In the genomic region with DNA sequence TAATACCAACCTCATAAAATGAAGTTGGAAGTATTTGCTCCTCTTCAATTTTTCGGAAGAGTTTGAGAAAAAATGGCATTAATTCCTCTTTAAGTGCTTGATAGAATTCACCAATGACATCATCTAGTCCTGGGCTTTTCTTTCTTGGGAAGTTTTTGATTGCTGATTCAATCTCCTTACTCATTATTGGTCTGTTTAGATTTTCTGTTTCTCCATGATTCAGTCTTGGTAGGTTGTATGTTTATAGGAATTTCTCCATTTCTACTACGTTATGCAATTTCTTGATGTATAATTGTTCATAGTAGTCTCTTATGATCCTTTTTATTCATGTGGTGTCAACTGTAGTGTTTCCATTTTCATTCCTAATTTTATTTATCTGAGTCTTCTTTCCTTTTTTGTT, we compare ENCODE assay signal across 20 cellular contexts.
DNase-seq lines count a peak whose midpoint lies in the region; ATAC-seq, FAIRE-seq and TF ChIP-seq lines count a peak whose summit lies in the region.
"Had no signal": no experiment of that assay in that cellular context is flagged by ENCODE, and none has a peak within 500 bp of the region (broad histone marks: within the 10 kb centered on the region; RNA-seq: fewer than 3 reads in every experiment).

No MANE protein-coding gene starts in this region.

- H3K9me3 ChIP-seq in PC-3 (ENCODE audit: low read length): 0 out of 2 replicates have a peak, but pooled peaks cover 4% of the 10 kb centered on the region
- no peaks in the 10 kb centered on the region for H3K9me3 ChIP-seq in endothelial cell of umbilical vein (replicated peaks; ENCODE audit: control insufficient read depth, insufficient read depth, low read length)
- H3K9me3 ChIP-seq in mesenchymal stem cell (ENCODE audit: control insufficient read depth, low read length): peaks cover 2% of the 10 kb centered on the region
- H3K9me3 ChIP-seq: esophagus squamous epithelium, sigmoid colon had no signal

- no peak overlapping the region for H3K14ac ChIP-seq in mesenchymal stem cell (ENCODE audit: low read length in 2 of 2)

- POLR2A ChIA-PET in PC-3 (lab: Charles Lee; ENCODE audit: unreplicated experiment) (no interaction called here), endothelial cell of umbilical vein (lab: Charles Lee) (no interaction called here)

- peak overlapping the region; percentile 12 for H3K27ac ChIP-seq in PC-3 (ENCODE audit: low read length)
- no peak overlapping the region for H3K27ac ChIP-seq in endothelial cell of umbilical vein (ENCODE audit: insufficient read depth, low read depth, low read length)
- H3K27ac ChIP-seq in mesenchymal stem cell (ENCODE audit: low read length, poor library complexity, severe bottlenecking): no peak overlapping the region
- H3K27ac ChIP-seq: esophagus squamous epithelium, sigmoid colon had no signal

- no peaks in the 10 kb centered on the region for H3K9me2 ChIP-seq in PC-3 (replicated peaks; ENCODE audit: low read length)

- no peaks in the 10 kb centered on the region for H3F3A ChIP-seq in PC-3 (ENCODE audit: low read length, unreplicated experiment)

- H4K20me1 ChIP-seq in PC-3 (ENCODE audit: low read length): no peaks in the 10 kb centered on the region
- H4K20me1 ChIP-seq in endothelial cell of umbilical vein (replicated peaks; ENCODE audit: control insufficient read depth, extremely low read depth, insufficient read depth, low read length): no peaks in the 10 kb centered on the region

- H3K36me3 ChIP-seq in PC-3 (ENCODE audit: low read depth, low read length): peaks cover 5% of the 10 kb centered on the region; the same call in 1 of the 2 replicates
- no peaks in the 10 kb centered on the region for H3K36me3 ChIP-seq in endothelial cell of umbilical vein (ENCODE audit: control insufficient read depth in 2 of 2, extremely low read depth in 1 of 2, insufficient read depth in 2 of 2, low read length in 2 of 2)
- H3K36me3 ChIP-seq in mesenchymal stem cell (ENCODE audit: control insufficient read depth in 1 of 2, insufficient read depth in 2 of 2, low read depth in 1 of 2, low read length in 2 of 2): no peaks in the 10 kb centered on the region
- H3K36me3 ChIP-seq: esophagus squamous epithelium, sigmoid colon had no signal

- no peaks in the 10 kb centered on the region for H3K79me1 ChIP-seq in mesenchymal stem cell (replicated peaks; ENCODE audit: low read length, poor library complexity, severe bottlenecking)

- H2AFZ ChIP-seq in PC-3 (ENCODE audit: low read length): no peak overlapping the region
- H2AFZ ChIP-seq in endothelial cell of umbilical vein (ENCODE audit: low read depth, low read length): no peak overlapping the region
- no peak overlapping the region for H2AFZ ChIP-seq in mesenchymal stem cell (ENCODE audit: low read depth, low read length)

- H3K27me3 ChIP-seq in PC-3 (ENCODE audit: low read length) (no peaks in the 10 kb centered on the region), endothelial cell of umbilical vein (ENCODE audit: control insufficient read depth in 2 of 2, insufficient read depth in 2 of 2, low read length in 2 of 2) (no peaks in the 10 kb centered on the region), mesenchymal stem cell (ENCODE audit: control insufficient read depth in 1 of 2, insufficient read depth in 1 of 2, low read length in 2 of 2) (peaks cover 0 to 16% of the 10 kb centered on the region in 2 experiments)
- H3K27me3 ChIP-seq: sigmoid colon had no signal

- BruUV-seq in PC-3 (replicated peaks; lab: Mats Ljungman, UMichigan) (no TSS peak), endothelial cell of umbilical vein (replicated peaks; lab: Mats Ljungman, UMichigan) (no TSS peak)

- H3K4me2 ChIP-seq in PC-3 (ENCODE audit: low read length): peak overlapping the region; percentile 0
- H3K4me2 ChIP-seq in endothelial cell of umbilical vein (ENCODE audit: insufficient read depth, low read length): no peak overlapping the region
- H3K4me2 ChIP-seq in mesenchymal stem cell (ENCODE audit: low read length, poor library complexity, severe bottlenecking): no peak overlapping the region

- H3K18ac ChIP-seq in mesenchymal stem cell (ENCODE audit: low read depth in 1 of 2, low read length in 2 of 2): no peak overlapping the region

- no peaks in the 10 kb centered on the region for H3K9me1 ChIP-seq in endothelial cell of umbilical vein (replicated peaks; ENCODE audit: control insufficient read depth, extremely low read depth, insufficient read depth, low read length)

- DNase-seq in ELR (ENCODE audit: low read depth): peak; percentile 91
- DNase-seq in PC-3: peak; percentile 61
- DNase-seq in endothelial cell of umbilical vein (ENCODE audit: low read depth, low spot score): no peak
- peak; percentile 64 for DNase-seq in mesenchymal stem cell
- no peak for DNase-seq in activated T-cell treated with anti-CD3 and anti-CD28 coated beads, Interleukin-2, amount 50 U/mL, for 48 hours
- DNase-seq in activated gamma-delta T cell treated with Interleukin-2 at 50 U/mL for 16 hours: no peak
- DNase-seq in germinal center (ENCODE audit: low spot score): no peak
- no peak for DNase-seq in HT-29 (ENCODE audit: low spot score)
- DNase-seq: activated naive CD8-positive, alpha-beta T cell treated with anti-CD3 and anti-CD28 coated beads for 36 hours; esophagus squamous epithelium; GOT3; hippocampal formation; islet precursor cell; MM.1S; NCI-H2171 treated with DMSO at 0.1 percent for 48 hours; OCI-M1; sigmoid colon; stimulated activated CD4-positive, alpha-beta T cell treated with anti-CD3 and anti-CD28 coated beads, Interleukin-2, amount 100 ng/mL, for 24 hours; stimulated activated naive CD8-positive, alpha-beta T cell treated with anti-CD3 and anti-CD28 coated beads, Interleukin-15, Interleukin-2, amounts not matched to agents 100 U/mL and 50 U/mL, for 24 hours had no signal

- FAIRE-seq in endothelial cell of umbilical vein (lab: Jason Lieb, UNC): no peak

- H3K23ac ChIP-seq in mesenchymal stem cell (ENCODE audit: low read length in 2 of 2): no peak overlapping the region

- H3K79me2 ChIP-seq in PC-3 (ENCODE audit: low read length) (no peaks in the 10 kb centered on the region), endothelial cell of umbilical vein (ENCODE audit: control insufficient read depth, insufficient read depth, low read length) (no peaks in the 10 kb centered on the region)

- H4K91ac ChIP-seq in mesenchymal stem cell (ENCODE audit: low read length): no peak overlapping the region

- H4K8ac ChIP-seq in mesenchymal stem cell (ENCODE audit: low read length): no peak overlapping the region

- no CpG with 5 or more reads among the region's 2 CpGs for WGBS in mesenchymal stem cell

- H3K4me3 ChIP-seq in PC-3 (ENCODE audit: low read length) (no peak overlapping the region), endothelial cell of umbilical vein (replicated peaks in 1 of 3; ENCODE audit: insufficient read depth in 1 of 3, low read depth in 1 of 3, low read length in 3 of 3) (no peak overlapping the region), mesenchymal stem cell (ENCODE audit: insufficient read depth in 1 of 2, low read depth in 1 of 2, low read length in 2 of 2) (no peak overlapping the region)
- H3K4me3 ChIP-seq: esophagus squamous epithelium, sigmoid colon had no signal

- H2BK5ac ChIP-seq in mesenchymal stem cell (ENCODE audit: low read depth, low read length, poor library complexity, severe bottlenecking): no peak overlapping the region

- no peak overlapping the region for H2AK5ac ChIP-seq in mesenchymal stem cell (ENCODE audit: low read length, severe bottlenecking)

- H3K4me1 ChIP-seq in PC-3 (ENCODE audit: insufficient read depth, low read length) (peaks cover 43% of the 10 kb centered on the region), endothelial cell of umbilical vein (ENCODE audit: control insufficient read depth, extremely low read depth, insufficient read depth, low read length) (peaks cover 21% of the 10 kb centered on the region), mesenchymal stem cell (ENCODE audit: control insufficient read depth, insufficient read depth, low read depth, low read length) (no peaks in the 10 kb centered on the region)
- H3K4me1 ChIP-seq: esophagus squamous epithelium, sigmoid colon had no signal

- TF ChIP-seq CTCF in PC-3 (conservative IDR thresholded peaks at IDR 0.05; ENCODE audit: low read depth, low read length) (no peak), endothelial cell of umbilical vein (IDR thresholded peaks at IDR 0.05; ENCODE audit: extremely low read depth in 1 of 2, insufficient read depth in 1 of 2, low read depth in 1 of 2, low read length in 2 of 2) (no peak)

- no peak overlapping the region for H2BK120ac ChIP-seq in mesenchymal stem cell (ENCODE audit: low read depth, low read length)

- H3K4ac ChIP-seq in mesenchymal stem cell (ENCODE audit: low read depth in 1 of 2, low read length in 2 of 2): no peak overlapping the region

- no peak overlapping the region for H3K9ac ChIP-seq in PC-3 (ENCODE audit: low read length)
- H3K9ac ChIP-seq in endothelial cell of umbilical vein (replicated peaks; ENCODE audit: extremely low read depth, insufficient read depth, low read length): no peak overlapping the region
- H3K9ac ChIP-seq in mesenchymal stem cell (ENCODE audit: low read length): no peak overlapping the region

- no peak overlapping the region for H2BK12ac ChIP-seq in mesenchymal stem cell (ENCODE audit: low read length in 2 of 2)

- no peak for TF ChIP-seq POLR2A in endothelial cell of umbilical vein (IDR thresholded peaks at IDR 0.05; ENCODE audit: low read depth, low read length)

- no peak overlapping the region for H2BK15ac ChIP-seq in mesenchymal stem cell (ENCODE audit: low read depth, poor library complexity, severe bottlenecking)

- dilution Hi-C loops in endothelial cell of umbilical vein (cut with MboI; ENCODE audit: extremely low pct_ligation_motif_present, low sequenced_read_pairs): no loop called here

- CTCF ChIA-PET in PC-3 (lab: Charles Lee) (no interaction called here), endothelial cell of umbilical vein (lab: Charles Lee) (no interaction called here)

- no peak for ATAC-seq in PC-3
- ATAC-seq: activated CD4-positive, CD25-positive, alpha-beta regulatory T cell treated with anti-CD3 and anti-CD28 coated beads, Interleukin-2, amount 50 U/mL, for 24 hours; stimulated activated naive CD8-positive, alpha-beta T cell treated with anti-CD3 and anti-CD28 coated beads, Interleukin-15, Interleukin-2, amounts not matched to agents 100 U/mL and 50 U/mL, for 24 hours had no signal

- intact Hi-C loops in PC-3 (cut with micrococcal nuclease): loop anchor here (5.0 kb wide), 2 partner anchors 43 to 87 kb away; no protein-coding TSS in a partner anchor
- intact Hi-C loops in endothelial cell of umbilical vein (cut with micrococcal nuclease): no loop called here

TF ChIP-seq in endothelial cell of umbilical vein, 7 proteins besides CTCF, POLR2A, EP300 and RAD21:
- peak; percentile 9 for TF ChIP-seq JUN (IDR thresholded peaks at IDR 0.05; ENCODE audit: borderline replicate concordance, insufficient read depth, insufficient read length, low read depth)
- TF ChIP-seq, protein P1, sequence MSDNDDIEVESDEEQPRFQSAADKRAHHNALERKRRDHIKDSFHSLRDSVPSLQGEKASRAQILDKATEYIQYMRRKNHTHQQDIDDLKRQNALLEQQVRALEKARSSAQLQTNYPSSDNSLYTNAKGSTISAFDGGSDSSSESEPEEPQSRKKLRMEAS (IDR thresholded peaks at IDR 0.05; ENCODE audit: insufficient read depth, insufficient read length): no peak

Comparison
In these comparisons a context has a peak if more than half of its experiments do, and no peak if none do; other contexts are left out.
1. DNase-seq: peak in ELR (single experiment), PC-3 (single experiment) and mesenchymal stem cell (single experiment); none in endothelial cell of umbilical vein (single experiment), activated T-cell treated with anti-CD3 and anti-CD28 coated beads, Interleukin-2, amount 50 U/mL, for 48 hours (0 of 2), activated gamma-delta T cell treated with Interleukin-2 at 50 U/mL for 16 hours (single experiment), germinal center (single experiment) and HT-29 (single experiment).